24 cellular contexts compared by ENCODE assay signal in genomic region chrX:154594491-154594890, GRCh38. TPM values are rescaled to one million over a fixed set of nuclear protein-coding genes. Genes with fewer than 3 reads are reported as not detected.
"Had no signal": no experiment of that assay in that cellular context is flagged by ENCODE, and none has a peak within 500 bp of the region (broad histone marks: within the 10 kb centered on the region; RNA-seq: fewer than 3 reads in every experiment).

No MANE protein-coding gene starts in this region.

- DNase-seq: Kasumi-1, NCI-H1092, NCI-H1436, NCI-H187, NCI-H2029, NCI-H2081 treated with DMSO at 0.1 percent for 48 hours, NCI-H2171, NCI-H226, NCI-H446, NCI-H510A, NCI-H524 treated with DMSO at 0.1 percent for 48 hours, NCI-H69, NCI-H774, PC-3, RPMI8226, SHP77, SK-N-SH, SW 1271, T-cell had no signal

- ATAC-seq: K562, PC-3, T-cell had no signal

- H3K27ac ChIP-seq: KMS-11 had no signal

- H3K9me3 Mint-ChIP-seq: T-cell had no signal

- H3K27ac Mint-ChIP-seq: T-cell had no signal

- H3K36me3 Mint-ChIP-seq: T-cell had no signal

- H3K4me3 Mint-ChIP-seq: IgD-negative memory B cell, T-cell had no signal

- H3K4me3 ChIP-seq: K562 had no signal

- H3K9me3 ChIP-seq: SK-N-SH had no signal

RNA-seq across cellular contexts. Expression of gene CTAG1A, which starts 9.6 kb away (rescaled TPM):
- total RNA-seq: M059J, PC-3, SK-MEL-5, T-cell had no signal
- polyA plus RNA-seq: IgD-negative memory B cell, K562, SK-N-SH had no signal

RNA-seq across cellular contexts. Expression of gene CTAG1B, which starts 24.6 kb away (rescaled TPM):
- total RNA-seq: K562, M059J, PC-3, SK-MEL-5, T-cell had no signal
- polyA plus RNA-seq: IgD-negative memory B cell, K562, SK-N-SH had no signal

RNA-seq across cellular contexts. Expression of gene CTAG2, which starts 58.9 kb away (rescaled TPM):
- total RNA-seq: M059J, PC-3 had no signal
- polyA plus RNA-seq: IgD-negative memory B cell had no signal
